Comparison of ENCODE assay signal across 18 cellular contexts in genomic region chr5:96287181-96287580, GRCh38.
DNase-seq lines count a peak whose midpoint lies in the region; ATAC-seq and TF ChIP-seq lines count a peak whose summit lies in the region.
"Had no signal": no experiment of that assay in that cellular context is flagged by ENCODE, and none has a peak within 500 bp of the region (broad histone marks: within the 10 kb centered on the region; RNA-seq: fewer than 3 reads in every experiment).

No MANE protein-coding gene starts in this region.

- no peaks in the 10 kb centered on the region for H4K20me1 ChIP-seq in GM23338 (replicated peaks; ENCODE audit: insufficient read depth)
- no peaks in the 10 kb centered on the region for H4K20me1 ChIP-seq in IMR-90 (ENCODE audit: insufficient read depth, low read length)
- no peaks in the 10 kb centered on the region for H4K20me1 ChIP-seq in neural progenitor cell (ENCODE audit: low read depth)
- H4K20me1 ChIP-seq: BLaER1 had no signal

- H3K27me3 Mint-ChIP-seq in GM23338 (ENCODE audit: insufficient read depth, low read depth, poor library complexity) (no peaks in the 10 kb centered on the region), neural progenitor cell (ENCODE audit: insufficient read depth, low read depth) (no peaks in the 10 kb centered on the region)
- H3K27me3 Mint-ChIP-seq: CD4-positive, CD25-positive, alpha-beta regulatory T cell had no signal

- no peak overlapping the region; the same call in 1 of the 2 replicates for H3K18ac ChIP-seq in IMR-90 (ENCODE audit: low read depth, low read length)

- dilution Hi-C loops in IMR-90 (cut with HindIII; ENCODE audit: low sequenced_read_pairs, unreplicated experiment): no loop called here

- H3K27ac ChIP-seq in GM23338 (ENCODE audit: low read depth) (no peak overlapping the region), IMR-90 (ENCODE audit: insufficient read depth, low read length) (no peak overlapping the region), neural progenitor cell (no peak overlapping the region)
- H3K27ac ChIP-seq: BLaER1, C4-2B had no signal

- H3K4me3 Mint-ChIP-seq in GM23338 (no peak overlapping the region), neural progenitor cell (no peak overlapping the region)
- H3K4me3 Mint-ChIP-seq: B cell; CD4-positive, CD25-positive, alpha-beta regulatory T cell; CD8-positive, alpha-beta T cell had no signal

- TF ChIP-seq RAD21 in IMR-90 (IDR thresholded peaks at IDR 0.05; ENCODE audit: low read length): no peak

- H3F3A ChIP-seq in GM23338 (replicated peaks; ENCODE audit: low read depth) (no peaks in the 10 kb centered on the region), neural progenitor cell (ENCODE audit: low read depth) (peaks cover 8% of the 10 kb centered on the region)

- intact Hi-C loops in IMR-90 (cut with micrococcal nuclease): no loop called here

- H3K9ac ChIP-seq in IMR-90 (ENCODE audit: low read depth, low read length) (no peak overlapping the region), neural progenitor cell (no peak overlapping the region)
- H3K9ac ChIP-seq: BLaER1 had no signal

- no peak overlapping the region for H2BK5ac ChIP-seq in IMR-90 (ENCODE audit: low read depth, low read length, poor library complexity, severe bottlenecking)

- peak overlapping the region; percentile 25; the same call in 1 of the 2 replicates for H2BK120ac ChIP-seq in IMR-90 (ENCODE audit: low read depth, low read length)

- no peak overlapping the region for H2AK5ac ChIP-seq in IMR-90 (ENCODE audit: low read depth, low read length)

- no peak overlapping the region for H3K56ac ChIP-seq in IMR-90 (ENCODE audit: extremely low read depth, insufficient read depth, low read length)

- POLR2A ChIA-PET in IMR-90 (lab: Charles Lee; ENCODE audit: unreplicated experiment): no interaction called here

- H3K36me3 Mint-ChIP-seq in GM23338 (ENCODE audit: low read depth) (no peaks in the 10 kb centered on the region), neural progenitor cell (peaks cover 2% of the 10 kb centered on the region)
- H3K36me3 Mint-ChIP-seq in activated naive CD4-positive, alpha-beta T cell treated with anti-CD3 and anti-CD28 coated beads, Interleukin-2, amount 50 U/mL, for 72 hours: peaks cover 5 to 6% of the 10 kb centered on the region in 2 donors
- H3K36me3 Mint-ChIP-seq: CD4-positive, CD25-positive, alpha-beta regulatory T cell; CD8-positive, alpha-beta T cell had no signal

- H3K4ac ChIP-seq in IMR-90 (ENCODE audit: low read depth, low read length): no peak overlapping the region

- in situ Hi-C loops in IMR-90 (cut with MboI; ENCODE audit: low sequenced_read_pairs): no loop called here

- H3K79me1 ChIP-seq in IMR-90 (ENCODE audit: low read depth in 1 of 2, low read length in 2 of 2): no peaks in the 10 kb centered on the region

- H3K27ac Mint-ChIP-seq in GM23338 (peak overlapping the region; percentile 40; the same call in 1 of the 2 replicates), neural progenitor cell (peak overlapping the region; percentile 21)
- H3K27ac Mint-ChIP-seq in activated naive CD4-positive, alpha-beta T cell treated with anti-CD3 and anti-CD28 coated beads, Interleukin-2, amount 50 U/mL, for 72 hours: no peak overlapping the region
- H3K27ac Mint-ChIP-seq: B cell; CD4-positive, CD25-positive, alpha-beta regulatory T cell; CD8-positive, alpha-beta T cell had no signal

- H3K9me3 ChIP-seq in IMR-90 (ENCODE audit: control insufficient read depth, insufficient read depth, low read length) (no peaks in the 10 kb centered on the region), neural progenitor cell (ENCODE audit: low read depth) (no peaks in the 10 kb centered on the region)
- H3K9me3 ChIP-seq: Caco-2 had no signal

- H3K79me2 ChIP-seq in GM23338 (replicated peaks; ENCODE audit: insufficient read depth) (no peaks in the 10 kb centered on the region), neural progenitor cell (ENCODE audit: low read depth) (no peaks in the 10 kb centered on the region)

- H3K4me1 Mint-ChIP-seq in GM23338 (peaks cover 21% of the 10 kb centered on the region; the same call in 2 of the 3 replicates), neural progenitor cell (peaks cover 24% of the 10 kb centered on the region)
- H3K4me1 Mint-ChIP-seq: B cell; CD4-positive, CD25-positive, alpha-beta regulatory T cell had no signal

- no peak for TF ChIP-seq CTCF in GM23338 (conservative IDR thresholded peaks at IDR 0.05; ENCODE audit: low read depth in 2 of 2)
- TF ChIP-seq CTCF in IMR-90 (conservative IDR thresholded peaks at IDR 0.05; ENCODE audit: low read depth, low read length): no peak
- no peak for TF ChIP-seq CTCF in neural progenitor cell (IDR thresholded peaks at IDR 0.05)

- ATAC-seq in GM23338: no peak
- ATAC-seq in IMR-90 (ENCODE audit: low read depth): no peak
- ATAC-seq in GM19328 (IDR thresholded peaks at IDR 0.05; ENCODE audit: unreplicated experiment): no peak
- no peak for ATAC-seq in activated naive CD4-positive, alpha-beta T cell treated with anti-CD3 and anti-CD28 coated beads, Interleukin-2, amount 50 U/mL, for 72 hours
- ATAC-seq: CD8-positive, alpha-beta T cell had no signal

- H3K4me1 ChIP-seq in GM23338 (ENCODE audit: insufficient read depth) (peaks cover 20% of the 10 kb centered on the region), IMR-90 (ENCODE audit: control insufficient read depth, insufficient read depth, low read length) (peaks cover 12% of the 10 kb centered on the region), neural progenitor cell (peaks cover 41% of the 10 kb centered on the region)
- H3K4me1 ChIP-seq: BLaER1, Caco-2 had no signal

- no peak overlapping the region for H3K4me3 ChIP-seq in GM23338
- no peak overlapping the region for H3K4me3 ChIP-seq in IMR-90 (ENCODE audit: insufficient read depth, low read depth, low read length)
- H3K4me3 ChIP-seq in neural progenitor cell: no peak overlapping the region
- H3K4me3 ChIP-seq: BLaER1 had no signal

- no peaks in the 10 kb centered on the region for H3K9me2 ChIP-seq in GM23338 (ENCODE audit: insufficient read depth)

- H3K36me3 ChIP-seq in GM23338 (ENCODE audit: insufficient read depth) (no peaks in the 10 kb centered on the region), IMR-90 (ENCODE audit: control insufficient read depth, insufficient read depth, low read length) (no peaks in the 10 kb centered on the region), neural progenitor cell (no peaks in the 10 kb centered on the region)
- H3K36me3 ChIP-seq: BLaER1 had no signal

- no peak overlapping the region for H4K91ac ChIP-seq in IMR-90 (ENCODE audit: insufficient read depth, low read depth, low read length)

- H3K9me1 ChIP-seq in IMR-90 (ENCODE audit: insufficient read depth, low read length): no peaks in the 10 kb centered on the region

- no CpG with 5 or more reads among the region's 3 CpGs for WGBS in IMR-90 (ENCODE audit: extremely low coverage in 2 of 2, insufficient read length in 1 of 2), 2 experiments

- no peak overlapping the region for H2BK15ac ChIP-seq in IMR-90 (ENCODE audit: low read depth, low read length)

- H3K14ac ChIP-seq in IMR-90 (replicated peaks; ENCODE audit: low read depth, low read length): no peak overlapping the region

- TF ChIP-seq POLR2A in IMR-90 (IDR thresholded peaks at IDR 0.05; ENCODE audit: low read depth, low read length): no peak

- no peak overlapping the region for H2AK9ac ChIP-seq in IMR-90 (replicated peaks; ENCODE audit: low read depth, low read length, poor library complexity)

- no peak overlapping the region for H4K8ac ChIP-seq in IMR-90 (ENCODE audit: low read depth in 2 of 2, low read length in 2 of 2)

- CTCF ChIA-PET in IMR-90 (lab: Yijun Ruan, JAX): no interaction called here

- H2AFZ ChIP-seq in GM23338: no peak overlapping the region
- no peak overlapping the region for H2AFZ ChIP-seq in IMR-90 (replicated peaks; ENCODE audit: low read length, poor library complexity)
- H2AFZ ChIP-seq in neural progenitor cell (replicated peaks): no peak overlapping the region

- H3K4me2 ChIP-seq in GM23338 (0 out of 2 replicates have a peak overlapping the region, but pooled peaks have one; percentile 20), IMR-90 (ENCODE audit: low read depth, low read length) (no peak overlapping the region), neural progenitor cell (peak overlapping the region; percentile 61)
- H3K4me2 ChIP-seq: BLaER1 had no signal

- H3K27me3 ChIP-seq in GM23338 (ENCODE audit: insufficient read depth) (no peaks in the 10 kb centered on the region), IMR-90 (ENCODE audit: control insufficient read depth, insufficient read depth, low read length) (no peaks in the 10 kb centered on the region), neural progenitor cell (no peaks in the 10 kb centered on the region)
- H3K27me3 ChIP-seq: BLaER1 had no signal

- no peak overlapping the region for H2BK20ac ChIP-seq in IMR-90 (ENCODE audit: low read depth, low read length)

- no TSS peak for BruUV-seq in IMR-90 (replicated peaks; lab: Mats Ljungman, UMichigan)

- no peak overlapping the region; the same call in 1 of the 2 replicates for H4K5ac ChIP-seq in IMR-90 (ENCODE audit: low read depth, low read length)

- H3K23ac ChIP-seq in IMR-90 (ENCODE audit: low read depth, low read length): no peak overlapping the region

- H3K9me3 Mint-ChIP-seq in GM23338 (no peaks in the 10 kb centered on the region), neural progenitor cell (peaks cover 10% of the 10 kb centered on the region)
- H3K9me3 Mint-ChIP-seq in activated naive CD4-positive, alpha-beta T cell treated with anti-CD3 and anti-CD28 coated beads, Interleukin-2, amount 50 U/mL, for 72 hours: peaks cover 5 to 13% of the 10 kb centered on the region in 2 donors
- H3K9me3 Mint-ChIP-seq: HFFc6 had no signal

- DNase-seq in GM23338 (ENCODE audit: low spot score) (no peak), IMR-90 (no peak), neural progenitor cell (ENCODE audit: low spot score) (peak; percentile 39), retina (peak; percentile 61), GM19240 (ENCODE audit: insufficient read length, low spot score) (no peak)
- DNase-seq in stimulated activated CD4-positive, alpha-beta T cell treated with anti-CD3 and anti-CD28 coated beads, Interleukin-15, amount 100 ng/mL, for 24 hours: no peak
- no peak for DNase-seq in activated naive CD4-positive, alpha-beta T cell treated with anti-CD3 and anti-CD28 coated beads, Interleukin-2, amount 50 U/mL, for 72 hours (ENCODE audit: low spot score in 2 of 2)
- DNase-seq: Caco-2; CD4-positive, CD25-positive, alpha-beta regulatory T cell; CD8-positive, alpha-beta T cell; DMS153; DND-41; H7; HFFc6 had no signal

TF ChIP-seq in GM23338, 12 proteins besides CTCF, POLR2A, EP300 and RAD21 (continues in another document):
- TF ChIP-seq NANOG (IDR thresholded peaks at IDR 0.05; ENCODE audit: borderline replicate concordance) (no peak), CREB1 (CRISPR knock-in tag; IDR thresholded peaks at IDR 0.05; ENCODE audit: low read depth) (no peak), STAT1 (IDR thresholded peaks at IDR 0.05; ENCODE audit: unreplicated experiment) (no peak), ZNF114 (CRISPR knock-in tag; IDR thresholded peaks at IDR 0.05) (no peak)

TF ChIP-seq in IMR-90, 13 proteins besides CTCF, POLR2A, EP300 and RAD21 (continues in another document):
- TF ChIP-seq CHD1 (IDR thresholded peaks at IDR 0.05; ENCODE audit: low read depth, low read length) (no peak), SMC3 (IDR thresholded peaks at IDR 0.05; ENCODE audit: low read depth, low read length) (no peak), MAFK (IDR thresholded peaks at IDR 0.05; ENCODE audit: low read depth, low read length) (no peak), CEBPB (IDR thresholded peaks at IDR 0.05; ENCODE audit: low read depth, low read length) (no peak), FOS (IDR thresholded peaks at IDR 0.05; ENCODE audit: low read depth, low read length) (no peak)

Comparison
In these comparisons a context has a peak if more than half of its experiments do, and no peak if none do; other contexts are left out.
1. DNase-seq: peak in neural progenitor cell (single experiment) and retina (single experiment); none in GM23338 (single experiment), IMR-90 (single experiment), stimulated activated CD4-positive, alpha-beta T cell treated with anti-CD3 and anti-CD28 coated beads, Interleukin-15, amount 100 ng/mL, for 24 hours (single experiment), GM19240 (single experiment) and activated naive CD4-positive, alpha-beta T cell treated with anti-CD3 and anti-CD28 coated beads, Interleukin-2, amount 50 U/mL, for 72 hours (0 of 2).
2. H3K27ac Mint-ChIP-seq: peak in GM23338 (single experiment) and neural progenitor cell (single experiment); none in activated naive CD4-positive, alpha-beta T cell treated with anti-CD3 and anti-CD28 coated beads, Interleukin-2, amount 50 U/mL, for 72 hours (0 of 2).